In the genomic region with DNA sequence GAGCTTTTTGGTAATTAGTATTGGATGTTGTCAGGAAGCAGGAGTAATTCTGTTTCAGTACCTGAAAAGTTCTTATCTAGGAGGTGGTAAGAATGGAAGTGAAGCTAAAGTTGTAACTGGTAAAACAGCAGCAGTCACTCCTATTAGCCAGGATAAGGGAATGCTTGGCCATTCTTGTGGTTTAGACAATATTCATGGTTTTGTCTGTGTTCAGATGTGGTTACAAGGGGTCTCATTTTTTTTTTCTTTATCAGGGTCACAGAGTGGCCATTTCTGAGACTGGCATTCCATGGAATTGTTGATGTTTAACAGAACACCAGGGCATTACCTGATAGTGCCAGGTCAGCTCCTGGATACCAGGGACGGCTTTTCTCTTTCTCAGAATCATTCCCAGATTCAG, we compare ENCODE assay signal across 19 cellular contexts. TPM values are rescaled to one million over a fixed set of nuclear protein-coding genes. Genes with fewer than 3 reads are reported as not detected.
DNase-seq lines count a peak whose midpoint lies in the region; ATAC-seq lines count a peak whose summit lies in the region.
"Had no signal": no experiment of that assay in that cellular context is flagged by ENCODE, and none has a peak within 500 bp of the region (broad histone marks: within the 10 kb centered on the region; RNA-seq: fewer than 3 reads in every experiment).

No MANE protein-coding gene starts in this region.

- peak overlapping the region; percentile 67 for H3K27ac Mint-ChIP-seq in T-helper 1 cell treated with Interleukin-12 subunit alpha and Interleukin-12 subunit beta and Interleukin-4 antibody, amounts not matched to agents 30 μg/mL and 1 μg/mL, for 36 hours
- peak overlapping the region; percentile 0 to 87 (median 82) for H3K27ac Mint-ChIP-seq in naive thymus-derived CD8-positive, alpha-beta T cell

- DNase-seq in T-helper 1 cell (no peak), Karpas-422 (no peak), amniotic epithelial cell (ENCODE audit: low read depth) (peak; percentile 36), HK-2 (ENCODE audit: unreplicated experiment) (no peak), Kasumi-1 (lab: John Stamatoyannopoulos, UW) (no peak), GDM1 (lab: John Stamatoyannopoulos, UW) (no peak)
- no peak for DNase-seq in naive thymus-derived CD8-positive, alpha-beta T cell
- DNase-seq: activated T-cell treated with anti-CD3 and anti-CD28 coated beads, Interleukin-2, amount 50 U/mL, for 4 hours; aorta; NCI-H2029 treated with DMSO at 0.1 percent for 48 hours; NCI-H69; right cardiac atrium; thyroid gland had no signal

- H3K9me3 ChIP-seq in Karpas-422 (ENCODE audit: low read length) = no peaks in the 10 kb centered on the region
- H3K9me3 ChIP-seq: esophagus muscularis mucosa, thyroid gland had no signal

- no peaks in the 10 kb centered on the region for H4K20me1 ChIP-seq in Karpas-422 (ENCODE audit: insufficient read depth, low read depth, low read length)

- H2AFZ ChIP-seq in Karpas-422 (ENCODE audit: low read length) = no peak overlapping the region

- H3K27me3 Mint-ChIP-seq in T-helper 1 cell treated with Interleukin-12 subunit alpha and Interleukin-12 subunit beta and Interleukin-4 antibody, amounts not matched to agents 30 μg/mL and 1 μg/mL, for 36 hours (ENCODE audit: low read depth) = no peaks in the 10 kb centered on the region
- no peaks in the 10 kb centered on the region for H3K27me3 Mint-ChIP-seq in naive thymus-derived CD8-positive, alpha-beta T cell

- H3K36me3 ChIP-seq in Karpas-422 (ENCODE audit: insufficient read depth, low read length) = peaks cover 73% of the 10 kb centered on the region

- H3K4me1 ChIP-seq in Karpas-422 (ENCODE audit: low read length) = peaks cover 17% of the 10 kb centered on the region
- H3K4me1 ChIP-seq: esophagus muscularis mucosa, thyroid gland had no signal

- no peak overlapping the region for H3K4me3 ChIP-seq in Karpas-422 (ENCODE audit: low read length)
- H3K4me3 ChIP-seq: esophagus muscularis mucosa, thyroid gland had no signal

- H3K9ac ChIP-seq in Karpas-422 (ENCODE audit: low read length) = no peak overlapping the region

- peaks cover 58% of the 10 kb centered on the region for H3K36me3 Mint-ChIP-seq in T-helper 1 cell treated with Interleukin-12 subunit alpha and Interleukin-12 subunit beta and Interleukin-4 antibody, amounts not matched to agents 30 μg/mL and 1 μg/mL, for 36 hours (ENCODE audit: low read depth)
- peaks cover 16 to 57% (median 43%) of the 10 kb centered on the region in 3 donors for H3K36me3 Mint-ChIP-seq in naive thymus-derived CD8-positive, alpha-beta T cell

- no peaks in the 10 kb centered on the region for H3K9me2 ChIP-seq in Karpas-422 (replicated peaks; ENCODE audit: insufficient read depth, low read length)

- POLR2A ChIA-PET in naive thymus-derived CD8-positive, alpha-beta T cell (lab: Charles Lee) = interaction anchor here (0.9 to 3.0 kb wide), 2 partner anchors 23 to 67 kb away, joined by 3 to 27 read pairs; a partner anchor contains a TSS

- H3K4me3 Mint-ChIP-seq in T-helper 1 cell treated with Interleukin-12 subunit alpha and Interleukin-12 subunit beta and Interleukin-4 antibody, amounts not matched to agents 30 μg/mL and 1 μg/mL, for 36 hours = no peak overlapping the region
- peak overlapping the region in 2 of 10 donors; percentile 46 to 55 for H3K4me3 Mint-ChIP-seq in naive thymus-derived CD8-positive, alpha-beta T cell
- H3K4me3 Mint-ChIP-seq: activated T-cell treated with anti-CD3 and anti-CD28 coated beads, Interleukin-2, amount 50 U/mL, for 4 hours had no signal

- H3K9me3 Mint-ChIP-seq in T-helper 1 cell treated with Interleukin-12 subunit alpha and Interleukin-12 subunit beta and Interleukin-4 antibody, amounts not matched to agents 30 μg/mL and 1 μg/mL, for 36 hours = peaks cover 4% of the 10 kb centered on the region
- H3K9me3 Mint-ChIP-seq in naive thymus-derived CD8-positive, alpha-beta T cell = peaks cover 0 to 12% (median 0%) of the 10 kb centered on the region in 9 donors
- H3K9me3 Mint-ChIP-seq: activated T-cell treated with anti-CD3 and anti-CD28 coated beads, Interleukin-2, amount 50 U/mL, for 4 hours had no signal

- peak overlapping the region; percentile 62; the same call in 1 of the 2 replicates for H3K27ac ChIP-seq in Karpas-422 (ENCODE audit: low read length)
- H3K27ac ChIP-seq: 22Rv1, esophagus muscularis mucosa, thyroid gland had no signal

- ATAC-seq in naive thymus-derived CD8-positive, alpha-beta T cell = no peak
- ATAC-seq: HCT116, HepG2, Panc1 had no signal

- H3K4me1 Mint-ChIP-seq in T-helper 1 cell treated with Interleukin-12 subunit alpha and Interleukin-12 subunit beta and Interleukin-4 antibody, amounts not matched to agents 30 μg/mL and 1 μg/mL, for 36 hours (ENCODE audit: low read depth) = peaks cover 32% of the 10 kb centered on the region
- peaks cover 14 to 30% (median 20%) of the 10 kb centered on the region in 4 donors for H3K4me1 Mint-ChIP-seq in naive thymus-derived CD8-positive, alpha-beta T cell

- no peaks in the 10 kb centered on the region for H3K27me3 ChIP-seq in Karpas-422 (ENCODE audit: low read length)
- H3K27me3 ChIP-seq: esophagus muscularis mucosa, thyroid gland had no signal

- H3K79me2 ChIP-seq in Karpas-422 (ENCODE audit: low read length) = peaks cover 62% of the 10 kb centered on the region

- H3K4me2 ChIP-seq in Karpas-422 (ENCODE audit: low read depth, low read length, poor library complexity, severe bottlenecking) = peak overlapping the region; percentile 43

RNA-seq across cellular contexts. Expression of a gene that starts 23.8 kb away (rescaled TPM):
- 289 and 429 TPM in 2 replicates for total RNA-seq in Karpas-422 (2014; rRNA removed; shearing (Covaris generic); ENCODE audit: low replicate concordance)
- total RNA-seq in naive thymus-derived CD8-positive, alpha-beta T cell = 100 to 1,000 TPM; 210 to 215 TPM
- polyA plus RNA-seq in naive thymus-derived CD8-positive, alpha-beta T cell = 10 to 100 TPM; 22.3 to 25.3 (median 22.4) TPM

RNA-seq across cellular contexts. Expression of a gene that starts 24.0 kb away (rescaled TPM):
- total RNA-seq in Karpas-422 (2014; rRNA removed; shearing (Covaris generic); ENCODE audit: low replicate concordance) = 44.0 and 81.4 TPM in 2 replicates
- total RNA-seq in naive thymus-derived CD8-positive, alpha-beta T cell = 10 to 100 TPM; 45.9 to 49.2 TPM
- 10 to 100 TPM; 18.7 to 21.6 (median 19.4) TPM for polyA plus RNA-seq in naive thymus-derived CD8-positive, alpha-beta T cell

RNA-seq across cellular contexts. Expression of a gene that starts 56.0 kb away (rescaled TPM):
- total RNA-seq in Karpas-422 (2014; rRNA removed; shearing (Covaris generic); ENCODE audit: low replicate concordance) = 43.3 and 96.8 TPM in 2 replicates
- 10 to 100 TPM; 14.9 to 17.8 TPM for total RNA-seq in naive thymus-derived CD8-positive, alpha-beta T cell
- 1 to 10 TPM; 1.1 to 2.0 (median 1.9) TPM for polyA plus RNA-seq in naive thymus-derived CD8-positive, alpha-beta T cell
